21 cellular contexts compared by ENCODE assay signal in genomic region chr12:26003065-26003464, GRCh38. TPM values are rescaled to one million over a fixed set of nuclear protein-coding genes. Genes with fewer than 3 reads are reported as not detected.
DNase-seq lines count a peak whose midpoint lies in the region; ATAC-seq, FAIRE-seq and TF ChIP-seq lines count a peak whose summit lies in the region.
"Had no signal": no experiment of that assay in that cellular context is flagged by ENCODE, and none has a peak within 500 bp of the region (broad histone marks: within the 10 kb centered on the region; RNA-seq: fewer than 3 reads in every experiment).

No MANE protein-coding gene starts in this region.

- no peak for TF ChIP-seq EP300 in A549 (IDR thresholded peaks at IDR 0.05)

- no peak overlapping the region for H3K14ac ChIP-seq in mesenchymal stem cell (ENCODE audit: low read length in 2 of 2)

- H3K4me3 ChIP-seq in A549 (no peak overlapping the region), endodermal cell (ENCODE audit: low read length) (peak overlapping the region; percentile 2), mesenchymal stem cell (ENCODE audit: insufficient read depth in 1 of 2, low read depth in 1 of 2, low read length in 2 of 2) (no peak overlapping the region)
- H3K4me3 ChIP-seq: BLaER1 had no signal

- H3K4me2 ChIP-seq in A549, result no peak overlapping the region
- no peak overlapping the region for H3K4me2 ChIP-seq in mesenchymal stem cell (ENCODE audit: low read length, poor library complexity, severe bottlenecking)
- H3K4me2 ChIP-seq: BLaER1 had no signal

- no peaks in the 10 kb centered on the region for H3K27me3 ChIP-seq in endodermal cell (ENCODE audit: control insufficient read depth, insufficient read depth, low read length, poor library complexity, severe bottlenecking)
- no peaks in the 10 kb centered on the region for H3K27me3 ChIP-seq in mesenchymal stem cell (ENCODE audit: control insufficient read depth in 1 of 2, insufficient read depth in 1 of 2, low read length in 2 of 2)
- H3K27me3 ChIP-seq: BE2C, BLaER1 had no signal

- H3K9me3 ChIP-seq in A549 (peaks cover 5% of the 10 kb centered on the region; the same call in 1 of the 3 replicates), endodermal cell (ENCODE audit: control insufficient read depth, low read length) (peaks cover 21% of the 10 kb centered on the region), mesenchymal stem cell (ENCODE audit: control insufficient read depth, low read length) (peaks cover 5% of the 10 kb centered on the region)
- H3K9me3 ChIP-seq: BE2C, BLaER1 had no signal

- no peak overlapping the region for H2BK15ac ChIP-seq in mesenchymal stem cell (ENCODE audit: low read depth, poor library complexity, severe bottlenecking)

- POLR2A ChIA-PET in A549 (lab: Yijun Ruan, JAX), result no interaction called here

- no peak for TF ChIP-seq RAD21 in A549 (conservative IDR thresholded peaks at IDR 0.05 in 1 of 2, IDR thresholded peaks at IDR 0.05 in 1 of 2)

- peak; percentile 72 for FAIRE-seq in A549 (lab: Jason Lieb, UNC)
- FAIRE-seq in GM12892 (lab: Jason Lieb, UNC), result peak; percentile 48
- peak; percentile 49 for FAIRE-seq in HTR-8/SVneo (lab: Jason Lieb, UNC)
- FAIRE-seq: GM12891 had no signal

- H3K23ac ChIP-seq in mesenchymal stem cell (ENCODE audit: low read length in 2 of 2), result no peak overlapping the region

- H4K8ac ChIP-seq in mesenchymal stem cell (ENCODE audit: low read length), result no peak overlapping the region

- no peak overlapping the region for H2AFZ ChIP-seq in mesenchymal stem cell (ENCODE audit: low read depth, low read length)

- H2AK5ac ChIP-seq in mesenchymal stem cell (ENCODE audit: low read length, severe bottlenecking), result no peak overlapping the region

- DNase-seq in A549 (ENCODE audit: low read depth in 1 of 2, low spot score in 1 of 2), result no peak
- DNase-seq in GM12892 (ENCODE audit: insufficient read length), result no peak
- no peak for DNase-seq in HTR-8/SVneo (ENCODE audit: insufficient read length, low spot score)
- DNase-seq in endodermal cell, result no peak
- no peak for DNase-seq in osteocyte (ENCODE audit: extremely low spot score, unreplicated experiment)
- no peak for DNase-seq in SW 1271 (lab: John Stamatoyannopoulos, UW)
- no peak for DNase-seq in mesenchymal stem cell
- DNase-seq: ACHN; BE2C; C1 segment of cervical spinal cord; CD4-positive, alpha-beta memory T cell; CD4-positive, CD25-positive, alpha-beta regulatory T cell; CD8-positive, alpha-beta memory T cell; COR-L47; DMS79 treated with DMSO at 0.1 percent for 48 hours; GF-D8 had no signal

- H3K27ac Mint-ChIP-seq in endodermal cell, result no peak overlapping the region
- H3K27ac Mint-ChIP-seq in osteocyte (ENCODE audit: unreplicated experiment), result no peak overlapping the region
- H3K27ac Mint-ChIP-seq: CD14-positive monocyte; CD4-positive, alpha-beta memory T cell; CD4-positive, CD25-positive, alpha-beta regulatory T cell had no signal

- no peak for ATAC-seq in A549
- ATAC-seq in GM18511 (IDR thresholded peaks at IDR 0.05; ENCODE audit: unreplicated experiment), result no peak

- H3K4me1 Mint-ChIP-seq in endodermal cell (peaks cover 17% of the 10 kb centered on the region), osteocyte (ENCODE audit: unreplicated experiment) (peaks cover 23% of the 10 kb centered on the region)
- H3K4me1 Mint-ChIP-seq: CD14-positive monocyte; CD4-positive, alpha-beta memory T cell; CD4-positive, CD25-positive, alpha-beta regulatory T cell; CD8-positive, alpha-beta memory T cell had no signal

- H3K4me1 ChIP-seq in A549 (peaks cover 7% of the 10 kb centered on the region; the same call in 2 of the 3 replicates), endodermal cell (ENCODE audit: control insufficient read depth, insufficient read depth, low read length) (no peaks in the 10 kb centered on the region), mesenchymal stem cell (ENCODE audit: control insufficient read depth, insufficient read depth, low read depth, low read length) (peaks cover 4% of the 10 kb centered on the region)
- H3K4me1 ChIP-seq: BE2C, BLaER1 had no signal

- H3K79me1 ChIP-seq in mesenchymal stem cell (replicated peaks; ENCODE audit: low read length, poor library complexity, severe bottlenecking), result peaks cover 15% of the 10 kb centered on the region

- H3K4me3 Mint-ChIP-seq in endodermal cell (no peak overlapping the region), osteocyte (ENCODE audit: unreplicated experiment) (no peak overlapping the region)
- H3K4me3 Mint-ChIP-seq: CD14-positive monocyte; CD4-positive, alpha-beta memory T cell; CD4-positive, CD25-positive, alpha-beta regulatory T cell; CD8-positive, alpha-beta memory T cell had no signal

- no peak overlapping the region for H3K9ac ChIP-seq in endodermal cell (ENCODE audit: extremely low read depth, low read length, poor library complexity, severe bottlenecking)
- H3K9ac ChIP-seq in mesenchymal stem cell (ENCODE audit: low read length), result no peak overlapping the region
- H3K9ac ChIP-seq: BLaER1 had no signal

- CTCF ChIA-PET in A549 (lab: Yijun Ruan, JAX), result no interaction called here

- 42% methylated on average over 1 of the region's 1 CpG for WGBS in A549 (ENCODE audit: missing lambda C conversion rate)
- 80 to 88% methylated on average over 1 of the region's 1 CpG for WGBS in endodermal cell (ENCODE audit: insufficient coverage in 1 of 2, insufficient read length in 1 of 2), 2 experiments
- 86% methylated on average over 1 of the region's 1 CpG for WGBS in mesenchymal stem cell

- no peak overlapping the region for H2BK120ac ChIP-seq in mesenchymal stem cell (ENCODE audit: low read depth, low read length)

- no peak overlapping the region for H2BK12ac ChIP-seq in mesenchymal stem cell (ENCODE audit: low read length in 2 of 2)

- H3K9me3 Mint-ChIP-seq in endodermal cell, result peaks cover 9% of the 10 kb centered on the region
- H3K9me3 Mint-ChIP-seq in osteocyte (ENCODE audit: unreplicated experiment), result peaks cover 12% of the 10 kb centered on the region

- H2BK5ac ChIP-seq in mesenchymal stem cell (ENCODE audit: low read depth, low read length, poor library complexity, severe bottlenecking), result no peak overlapping the region

- peaks cover 38% of the 10 kb centered on the region for H3K36me3 Mint-ChIP-seq in endodermal cell (ENCODE audit: low read depth)
- H3K36me3 Mint-ChIP-seq in osteocyte (ENCODE audit: unreplicated experiment), result peaks cover 19% of the 10 kb centered on the region
- H3K36me3 Mint-ChIP-seq: CD14-positive monocyte; CD4-positive, alpha-beta memory T cell; CD4-positive, CD25-positive, alpha-beta regulatory T cell; CD8-positive, alpha-beta memory T cell had no signal

- no peak overlapping the region for H3K4ac ChIP-seq in mesenchymal stem cell (ENCODE audit: low read depth in 1 of 2, low read length in 2 of 2)

- TF ChIP-seq POLR2A in A549 (IDR thresholded peaks at IDR 0.05; ENCODE audit: low read length) (no peak), GM12892 (IDR thresholded peaks at IDR 0.05; ENCODE audit: low read depth, low read length) (no peak)

- H3K36me3 ChIP-seq in endodermal cell (ENCODE audit: control insufficient read depth, insufficient read depth, low read length), result peaks cover 52% of the 10 kb centered on the region
- peaks cover 0 to 73% of the 10 kb centered on the region in 2 experiments for H3K36me3 ChIP-seq in mesenchymal stem cell (ENCODE audit: control insufficient read depth in 1 of 2, insufficient read depth in 2 of 2, low read depth in 1 of 2, low read length in 2 of 2)
- H3K36me3 ChIP-seq: BE2C, BLaER1 had no signal

- H3K18ac ChIP-seq in mesenchymal stem cell (ENCODE audit: low read depth in 1 of 2, low read length in 2 of 2), result no peak overlapping the region

- no peak overlapping the region for H4K91ac ChIP-seq in mesenchymal stem cell (ENCODE audit: low read length)

- H3K27me3 Mint-ChIP-seq in endodermal cell (ENCODE audit: insufficient read depth), result no peaks in the 10 kb centered on the region
- no peaks in the 10 kb centered on the region for H3K27me3 Mint-ChIP-seq in osteocyte (ENCODE audit: unreplicated experiment)
- H3K27me3 Mint-ChIP-seq: CD4-positive, CD25-positive, alpha-beta regulatory T cell had no signal

- H3K27ac ChIP-seq in A549, result no peak overlapping the region
- no peak overlapping the region for H3K27ac ChIP-seq in endodermal cell (ENCODE audit: low read depth, low read length)
- H3K27ac ChIP-seq in mesenchymal stem cell (ENCODE audit: low read length, poor library complexity, severe bottlenecking), result no peak overlapping the region
- H3K27ac ChIP-seq: 22Rv1, BLaER1 had no signal

- TF ChIP-seq CTCF in A549 (IDR thresholded peaks at IDR 0.05) (no peak), endodermal cell (conservative IDR thresholded peaks at IDR 0.05) (no peak), osteocyte (IDR thresholded peaks at IDR 0.05) (no peak)

TF ChIP-seq in A549, 52 proteins besides CTCF, POLR2A, EP300 and RAD21:
- TF ChIP-seq ZFP36 (IDR thresholded peaks at IDR 0.05; ENCODE audit: borderline replicate concordance, partially characterized antibody), result no peak
- TF ChIP-seq EHMT2 (IDR thresholded peaks at IDR 0.05; ENCODE audit: low read depth), result no peak
- TF ChIP-seq NR3C1 (IDR thresholded peaks at IDR 0.05), result no peak

RNA-seq across cellular contexts. Expression of gene RASSF8, which starts 44.6 kb away (rescaled TPM):
- 7.4 and 8.7 TPM in 2 replicates for polyA plus RNA-seq in A549 (2011; rRNA removed)
- 1.6 and 1.9 TPM in 2 replicates for polyA plus RNA-seq in A549 (2012; cell fraction: cytosol; rRNA removed)
- 0.82 and 1.5 TPM in 2 replicates for polyA plus RNA-seq in A549 (2012; cell fraction: nucleus; rRNA removed)
- 5.1 to 5.7 TPM (median 5.3 TPM) in 3 replicates for polyA plus RNA-seq in A549 (2017; fragmentation: RNase III; extraction: RNeasy Plus Mini Kit Qiagen cat#74134 plus additional on column Dnase treatment)
- polyA minus RNA-seq in A549 (2011; rRNA and poly(A)+ RNA removed), result 18.4 and 33.6 TPM in 2 replicates
- polyA plus RNA-seq in GM12892 (2012; ENCODE audit: missing spikeins), result not detected
- total RNA-seq in endodermal cell, result 100 to 1,000 TPM in 1 of 2 donors, 10 to 100 TPM in 1; 87.0 to 183 TPM
- polyA plus RNA-seq in endodermal cell (2013, experiment 1 of 2), result 29.0 TPM
- polyA plus RNA-seq in endodermal cell (2013, experiment 2 of 2), result 30.8 TPM
- total RNA-seq in osteocyte, result 69.0 and 74.3 TPM in 2 replicates
- 21.5 TPM for polyA plus RNA-seq in mesenchymal stem cell (2013, experiment 1 of 2)
- polyA plus RNA-seq in mesenchymal stem cell (2013, experiment 2 of 2), result 20.1 TPM
- total RNA-seq: CD4-positive, alpha-beta memory T cell had no signal
- polyA plus RNA-seq: CD4-positive, alpha-beta memory T cell; CD4-positive, CD25-positive, alpha-beta regulatory T cell; CD8-positive, alpha-beta memory T cell had no signal
